In the genomic region with DNA sequence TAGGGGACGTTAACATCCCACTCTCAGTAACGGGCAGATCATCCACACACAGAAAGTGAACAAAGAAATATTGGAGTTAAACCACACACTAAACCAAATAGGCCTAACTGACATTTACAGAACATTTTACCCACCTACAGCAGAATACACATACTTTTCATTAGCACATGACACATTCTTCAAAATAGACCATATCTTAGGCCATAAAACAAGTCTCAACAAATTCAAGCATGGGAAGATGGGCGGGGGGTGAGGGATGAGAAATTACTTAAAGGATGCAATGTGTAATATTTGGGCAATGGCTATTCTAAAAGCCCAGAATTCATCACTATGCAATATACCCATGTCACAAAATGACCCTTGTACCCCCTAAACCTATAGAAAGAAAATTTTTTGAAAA, we compare ENCODE assay signal across 36 cellular contexts.
"Had no signal": no experiment of that assay in that cellular context is flagged by ENCODE, and none has a peak within 500 bp of the region (broad histone marks: within the 10 kb centered on the region; RNA-seq: fewer than 3 reads in every experiment).

No MANE protein-coding gene starts in this region.

- DNase-seq: activated B cell treated with CpG ODN at 0.5 μM for 24 hours; activated CD4-positive, alpha-beta memory T cell treated with anti-CD3 and anti-CD28 coated beads for 36 hours; activated CD4-positive, alpha-beta T cell treated with anti-CD3 and anti-CD28 coated beads for 4 hours; activated CD4-positive, alpha-beta T cell treated with anti-CD3 and anti-CD28 coated beads, Interleukin-2, amount 10 ng/mL, durations not matched to agents 24 days and 14 days; activated CD4-positive, alpha-beta T cell treated with anti-CD3 and anti-CD28 coated beads, Interleukin-2, amount 50 U/mL, for 1 hour; activated CD4-positive, alpha-beta T cell treated with anti-CD3 and anti-CD28 coated beads, Interleukin-2, amount 50 U/mL, for 4 hours; activated CD4-positive, CD25-positive, alpha-beta regulatory T cell treated with anti-CD3 and anti-CD28 coated beads, Interleukin-2, amount 50 U/mL, for 72 hours; activated CD8-positive, alpha-beta memory T cell treated with anti-CD3 and anti-CD28 coated beads, Interleukin-2, amount 50 U/mL, for 4 hours; activated CD8-positive, alpha-beta T cell treated with anti-CD3 and anti-CD28 coated beads for 36 hours; activated effector memory CD4-positive, alpha-beta T cell treated with anti-CD3 and anti-CD28 coated beads, Interleukin-2, amount 50 U/mL, for 16 hours; activated gamma-delta T cell treated with Interleukin-2 at 50 U/mL for 16 hours; activated naive CD4-positive, alpha-beta T cell; activated naive CD4-positive, alpha-beta T cell treated with anti-CD3 and anti-CD28 coated beads for 36 hours; activated naive CD4-positive, alpha-beta T cell treated with anti-CD3 and anti-CD28 coated beads, Interleukin-2, amount 50 U/mL, for 16 hours; activated naive CD8-positive, alpha-beta T cell treated with anti-CD3 and anti-CD28 coated beads for 36 hours; activated T-cell treated with anti-CD3 and anti-CD28 coated beads for 4 hours; activated T-cell treated with anti-CD3 and anti-CD28 coated beads, Interleukin-2, amount 50 U/mL, for 1 hour; activated T-cell treated with anti-CD3 and anti-CD28 coated beads, Interleukin-2, amount 50 U/mL, for 4 hours; activated T-cell treated with anti-CD3 and anti-CD28 coated beads, Interleukin-2, amount 50 U/mL, for 72 hours; adrenal gland; amniotic stem cell; aorta; body of pancreas; brain microvascular endothelial cell; caudate nucleus; cerebellar nuclear complex; T-helper 1 cell; T-helper 2 cell; T-helper 9 cell had no signal

- H3K4me3 ChIP-seq: adrenal gland, body of pancreas, breast epithelium, cardiac muscle cell had no signal

- H3K27ac ChIP-seq: adrenal gland, body of pancreas, brain microvascular endothelial cell, breast epithelium, cardiac muscle cell, VCaP had no signal

- H3K36me3 ChIP-seq: adrenal gland, brain microvascular endothelial cell, breast epithelium, cardiac muscle cell had no signal

- H3K27me3 ChIP-seq: adrenal gland, body of pancreas, brain microvascular endothelial cell, breast epithelium, cardiac muscle cell had no signal

- FAIRE-seq: astrocyte, TTC549 had no signal

- ATAC-seq: activated CD8-positive, alpha-beta T cell treated with anti-CD3 and anti-CD28 coated beads for 36 hours; activated naive CD4-positive, alpha-beta T cell treated with anti-CD3 and anti-CD28 coated beads, Interleukin-2, amount 50 U/mL, for 72 hours; activated T-cell treated with anti-CD3 and anti-CD28 coated beads, Interleukin-2, amount 50 U/mL, for 4 hours; activated T-cell treated with anti-CD3 and anti-CD28 coated beads, Interleukin-2, amount 50 U/mL, for 72 hours; activated T-helper 17 cell treated with anti-CD3 and anti-CD28 coated beads, Interleukin-2, amount 50 U/mL, for 72 hours; body of pancreas had no signal

- H3K4me1 ChIP-seq: adrenal gland, body of pancreas, breast epithelium had no signal
